In the genomic region with DNA sequence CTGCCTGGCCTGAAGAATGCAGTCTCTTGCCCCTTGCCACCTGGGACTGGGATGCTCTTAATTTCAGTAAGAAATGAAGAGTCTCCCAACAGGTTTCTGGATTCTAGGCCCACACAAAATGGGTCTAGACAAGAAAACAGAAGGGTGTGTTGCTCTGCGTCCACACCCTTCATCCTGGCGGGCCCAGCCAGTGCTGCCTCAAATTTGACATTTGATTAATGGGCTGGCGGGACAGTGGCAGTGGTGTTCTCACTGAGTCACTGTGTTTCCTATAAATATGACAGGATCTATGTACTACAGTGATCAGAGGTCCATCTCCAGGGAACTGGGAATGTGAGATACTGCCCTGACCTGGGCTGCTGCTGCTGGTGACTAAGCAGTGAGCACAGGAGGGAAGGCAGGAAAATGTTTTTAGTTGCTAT, we compare ENCODE assay signal across 10 cellular contexts. TPM values are rescaled to one million over a fixed set of nuclear protein-coding genes. Genes with fewer than 3 reads are reported as not detected.
DNase-seq lines count a peak whose midpoint lies in the region; ATAC-seq, FAIRE-seq and TF ChIP-seq lines count a peak whose summit lies in the region.
"Had no signal": no experiment of that assay in that cellular context is flagged by ENCODE, and none has a peak within 500 bp of the region (broad histone marks: within the 10 kb centered on the region; RNA-seq: fewer than 3 reads in every experiment).

No MANE protein-coding gene starts in this region.

- TF ChIP-seq EP300 in stomach (IDR thresholded peaks at IDR 0.05): no peak

- peak overlapping the region; percentile 79 for H3K27ac Mint-ChIP-seq in astrocyte (ENCODE audit: unreplicated experiment)
- H3K27ac Mint-ChIP-seq in CD8-positive, alpha-beta memory T cell: peak overlapping the region in 1 of 8 donors; percentile 73

- no peak for TF ChIP-seq CTCF in astrocyte (IDR thresholded peaks at IDR 0.05; ENCODE audit: insufficient read depth, low read depth, low read length)
- TF ChIP-seq CTCF in stomach (IDR thresholded peaks at IDR 0.05): no peak
- TF ChIP-seq CTCF in GM10266 (IDR thresholded peaks at IDR 0.05; ENCODE audit: control insufficient read depth, insufficient read depth, low read depth, missing control alignments): no peak

- CTCF ChIA-PET in CD8-positive, alpha-beta memory T cell (lab: Charles Lee): interaction anchor here (1.4 to 12.2 kb wide), 6 partner anchors 9 to 92 kb away, joined by 3 to 201 read pairs (median 110); no protein-coding TSS in a partner anchor

- no peak for ATAC-seq in GM19328 (IDR thresholded peaks at IDR 0.05; ENCODE audit: unreplicated experiment)

- no peak overlapping the region for H3K4me2 ChIP-seq in astrocyte (ENCODE audit: low read length)

- peaks cover 33% of the 10 kb centered on the region for H3K4me1 ChIP-seq in HUES48 (ENCODE audit: control insufficient read depth, insufficient read depth, low read length)
- H3K4me1 ChIP-seq in astrocyte (ENCODE audit: insufficient read depth, low read length): peaks cover 25% of the 10 kb centered on the region
- H3K4me1 ChIP-seq in stomach: peaks cover 16 to 43% (median 35%) of the 10 kb centered on the region in 4 donors
- peaks cover 17% of the 10 kb centered on the region for H3K4me1 ChIP-seq in CD8-positive, alpha-beta memory T cell (ENCODE audit: insufficient read depth, low read length)

- H3K27me3 ChIP-seq in HUES48 (ENCODE audit: control insufficient read depth, insufficient read depth, low read length) (no peaks in the 10 kb centered on the region), astrocyte (ENCODE audit: insufficient read depth, low read length) (no peaks in the 10 kb centered on the region), stomach (no peaks in the 10 kb centered on the region)
- H3K27me3 ChIP-seq in CD8-positive, alpha-beta memory T cell (ENCODE audit: insufficient read depth, low read length, poor library complexity, severe bottlenecking): no peaks in the 10 kb centered on the region

- 50 to 58% (median 55%) methylated on average over 3 of the region's 3 CpGs for WGBS in stomach, 5 donors

- no peaks in the 10 kb centered on the region for H3K79me2 ChIP-seq in astrocyte (ENCODE audit: insufficient read depth, low read length)

- no peaks in the 10 kb centered on the region for H3K9me3 Mint-ChIP-seq in astrocyte (ENCODE audit: unreplicated experiment)
- no peaks in the 10 kb centered on the region for H3K9me3 Mint-ChIP-seq in CD8-positive, alpha-beta memory T cell

- no peaks in the 10 kb centered on the region for H4K20me1 ChIP-seq in astrocyte (ENCODE audit: insufficient read depth, low read length)

- H3K36me3 Mint-ChIP-seq in astrocyte (ENCODE audit: low read depth, unreplicated experiment): no peaks in the 10 kb centered on the region
- H3K36me3 Mint-ChIP-seq in CD8-positive, alpha-beta memory T cell: peaks cover 0 to 5% (median 0%) of the 10 kb centered on the region in 3 donors

- intact Hi-C loops in stomach (cut with DNase I; ENCODE audit: low total_unique reads): loop anchor here (5.0 kb wide), 1 partner anchor 40 kb away; no protein-coding TSS in a partner anchor

- no peak for TF ChIP-seq POLR2A in stomach (IDR thresholded peaks at IDR 0.05)

- no peak for FAIRE-seq in astrocyte (lab: Jason Lieb, UNC)

- DNase-seq in astrocyte (ENCODE audit: low read depth): peak; percentile 24
- DNase-seq in kidney tubule cell (ENCODE audit: low spot score): peak; percentile 63
- DNase-seq in stomach: no peak
- DNase-seq in GM10266 (ENCODE audit: extremely low spot score): no peak
- DNase-seq in NCI-H187 (lab: John Stamatoyannopoulos, UW): no peak
- no peak for DNase-seq in CD8-positive, alpha-beta memory T cell
- DNase-seq: NCI-H1048 had no signal

- POLR2A ChIA-PET in CD8-positive, alpha-beta memory T cell (lab: Charles Lee): no interaction called here

- no peaks in the 10 kb centered on the region for H3K36me3 ChIP-seq in HUES48 (ENCODE audit: control insufficient read depth, insufficient read depth, low read length)
- no peaks in the 10 kb centered on the region for H3K36me3 ChIP-seq in astrocyte (ENCODE audit: insufficient read depth, low read length)
- no peaks in the 10 kb centered on the region for H3K36me3 ChIP-seq in stomach
- H3K36me3 ChIP-seq in CD8-positive, alpha-beta memory T cell (ENCODE audit: insufficient read depth, low read length): no peaks in the 10 kb centered on the region

- H3K9me3 ChIP-seq in HUES48 (ENCODE audit: control insufficient read depth, insufficient read depth, low read length) (no peaks in the 10 kb centered on the region), astrocyte (ENCODE audit: insufficient read depth, low read depth, low read length) (no peaks in the 10 kb centered on the region), stomach (no peaks in the 10 kb centered on the region)
- no peaks in the 10 kb centered on the region for H3K9me3 ChIP-seq in CD8-positive, alpha-beta memory T cell (ENCODE audit: low read length)

- H3K9ac ChIP-seq in HUES48 (ENCODE audit: low read depth, low read length) (no peak overlapping the region), astrocyte (ENCODE audit: low read length) (peak overlapping the region; percentile 26)

- peak overlapping the region; percentile 64 for H3K27ac ChIP-seq in HUES48 (ENCODE audit: low read depth, low read length)
- peak overlapping the region; percentile 28 for H3K27ac ChIP-seq in astrocyte (ENCODE audit: low read depth, low read length)
- peak overlapping the region in 4 of 5 donors; percentile 13 to 43 (median 35) for H3K27ac ChIP-seq in stomach
- H3K27ac ChIP-seq in CD8-positive, alpha-beta memory T cell (ENCODE audit: low read depth, low read length): no peak overlapping the region

- H2AFZ ChIP-seq in astrocyte (ENCODE audit: low read depth, low read length): peak overlapping the region; percentile 69

- H3K4me3 ChIP-seq in HUES48 (ENCODE audit: low read depth, low read length) (no peak overlapping the region), astrocyte (ENCODE audit: insufficient read depth, low read depth, low read length) (no peak overlapping the region), stomach (no peak overlapping the region)
- H3K4me3 ChIP-seq in CD8-positive, alpha-beta memory T cell (ENCODE audit: low read length): no peak overlapping the region

- H3K4me1 Mint-ChIP-seq in astrocyte (ENCODE audit: low read depth, unreplicated experiment): peaks cover 35% of the 10 kb centered on the region
- H3K4me1 Mint-ChIP-seq in CD8-positive, alpha-beta memory T cell: peaks cover 13 to 21% (median 20%) of the 10 kb centered on the region in 3 donors

- H3K27me3 Mint-ChIP-seq in astrocyte (ENCODE audit: low read depth, unreplicated experiment): no peaks in the 10 kb centered on the region
- peaks cover 0 to 1% of the 10 kb centered on the region in 2 donors for H3K27me3 Mint-ChIP-seq in CD8-positive, alpha-beta memory T cell

- no peak overlapping the region for H3K4me3 Mint-ChIP-seq in astrocyte (ENCODE audit: unreplicated experiment)
- no peak overlapping the region for H3K4me3 Mint-ChIP-seq in CD8-positive, alpha-beta memory T cell

RNA-seq across cellular contexts. Expression of a gene that starts 6.5 kb away (rescaled TPM):
- total RNA-seq in astrocyte: 1.4 and 2.2 TPM in 2 replicates
- 1 to 10 TPM in 2 of 5 donors, under 1 TPM in 1, not detected in 2; 0.43 to 8.1 (median 1.1) TPM for total RNA-seq in stomach
- 1 to 10 TPM in 2 of 3 donors, under 1 TPM in 1; 0.56 to 1.7 (median 1.1) TPM for polyA plus RNA-seq in stomach
- total RNA-seq in CD8-positive, alpha-beta memory T cell: not detected
- not detected for polyA plus RNA-seq in CD8-positive, alpha-beta memory T cell
- total RNA-seq: dermis blood vessel endothelial cell had no signal

RNA-seq across cellular contexts. Expression of a gene that starts 8.9 kb away (rescaled TPM):
- 24.2 and 31.9 TPM in 2 replicates for total RNA-seq in astrocyte
- 100 to 1,000 TPM in 1 of 5 donors, 10 to 100 TPM in 4; 11.4 to 240 (median 27.8) TPM for total RNA-seq in stomach
- polyA plus RNA-seq in stomach: 10 to 100 TPM; 15.4 to 28.4 (median 22.6) TPM
- 1 to 10 TPM; 7.0 to 8.2 TPM for total RNA-seq in CD8-positive, alpha-beta memory T cell
- 1.3 TPM for polyA plus RNA-seq in CD8-positive, alpha-beta memory T cell

RNA-seq across cellular contexts. Expression of a gene that starts 37.3 kb away (rescaled TPM):
- total RNA-seq in astrocyte (99.9 and 129 TPM in 2 replicates), stomach (100 to 1,000 TPM in 1 of 5 donors, 10 to 100 TPM in 4; 31.9 to 171 (median 36.7) TPM)
- polyA plus RNA-seq in stomach: 10 to 100 TPM; 11.0 to 18.9 (median 18.5) TPM
- under 1 TPM; 0.16 to 0.39 TPM for total RNA-seq in CD8-positive, alpha-beta memory T cell
- polyA plus RNA-seq in CD8-positive, alpha-beta memory T cell: 0.40 TPM

RNA-seq across cellular contexts. Expression of a gene that starts 48.5 kb away (rescaled TPM):
- total RNA-seq in astrocyte: not detected in 2 replicates
- under 1 TPM in 1 of 5 donors, not detected in 4; under 0.01 TPM for total RNA-seq in stomach
- not detected for polyA plus RNA-seq in stomach
- not detected for total RNA-seq in CD8-positive, alpha-beta memory T cell
- not detected for polyA plus RNA-seq in CD8-positive, alpha-beta memory T cell
- total RNA-seq: dermis blood vessel endothelial cell had no signal

RNA-seq across cellular contexts. Expression of a gene that starts 49.7 kb away (rescaled TPM):
- total RNA-seq in astrocyte: not detected in 2 replicates
- total RNA-seq in stomach: not detected
- not detected for polyA plus RNA-seq in stomach
- not detected for total RNA-seq in CD8-positive, alpha-beta memory T cell
- not detected for polyA plus RNA-seq in CD8-positive, alpha-beta memory T cell
- total RNA-seq: dermis blood vessel endothelial cell had no signal

Comparison
In these comparisons a context has a peak if more than half of its experiments do, and no peak if none do; other contexts are left out.
1. DNase-seq: peak in astrocyte (single experiment) and kidney tubule cell (single experiment); none in stomach (single experiment), GM10266 (single experiment), NCI-H187 (0 of 2) and CD8-positive, alpha-beta memory T cell (0 of 5).
2. RNA of a gene that starts 37.3 kb away (total RNA-seq): 99.9 to 129 TPM in astrocyte and 31.9 to 171 TPM in stomach; 0.16 to 0.39 TPM in CD8-positive, alpha-beta memory T cell; every median in the first group is over 10 times any median in the second.